In genomic region chr6:41630946-41631345, GRCh38 we compare ENCODE assay signal across 23 cellular contexts. TPM values are rescaled to one million over a fixed set of nuclear protein-coding genes. Genes with fewer than 3 reads are reported as not detected.
"Had no signal": no experiment of that assay in that cellular context is flagged by ENCODE, and none has a peak within 500 bp of the region (broad histone marks: within the 10 kb centered on the region; RNA-seq: fewer than 3 reads in every experiment).

No MANE protein-coding gene starts in this region.

- H3K4me2 ChIP-seq: SK-N-SH had no signal

- H3K27ac ChIP-seq: brain microvascular endothelial cell, cardiac muscle cell, VCaP had no signal

- H3K36me3 ChIP-seq: brain microvascular endothelial cell, cardiac muscle cell had no signal

- H3K4me3 ChIP-seq: cardiac muscle cell had no signal

- ATAC-seq: activated T-cell treated with anti-CD3 and anti-CD28 coated beads, Interleukin-2, amount 50 U/mL, for 4 hours; Right ventricle myocardium inferior had no signal

- H3K27ac Mint-ChIP-seq: activated CD4-positive, alpha-beta memory T cell treated with anti-CD3 and anti-CD28 coated beads for 36 hours; activated CD4-positive, alpha-beta T cell treated with anti-CD3 and anti-CD28 coated beads, Interleukin-2, amount 10 ng/mL, durations not matched to agents 7 days and 5 days; activated naive CD8-positive, alpha-beta T cell had no signal

- H3K4me1 Mint-ChIP-seq: activated CD4-positive, alpha-beta T cell treated with anti-CD3 and anti-CD28 coated beads, Interleukin-2, amount 10 ng/mL, durations not matched to agents 7 days and 5 days had no signal

- DNase-seq: activated CD4-positive, alpha-beta memory T cell treated with anti-CD3 and anti-CD28 coated beads for 36 hours; activated CD4-positive, alpha-beta T cell treated with anti-CD3 and anti-CD28 coated beads, Interleukin-2, amount 10 ng/mL, durations not matched to agents 7 days and 5 days; activated CD4-positive, CD25-positive, alpha-beta regulatory T cell; activated CD8-positive, alpha-beta memory T cell treated with anti-CD3 and anti-CD28 coated beads for 24 hours; activated effector memory CD4-positive, alpha-beta T cell treated with anti-CD3 and anti-CD28 coated beads, Interleukin-2, amount 50 U/mL, for 16 hours; activated naive CD4-positive, alpha-beta T cell treated with Interleukin-2 at 50 U/mL for 16 hours; activated T-cell treated with anti-CD3 and anti-CD28 coated beads, Interleukin-2, amount 50 U/mL, for 4 hours; brain microvascular endothelial cell; Kasumi-1; NCI-H1105 treated with DMSO at 0.1 percent for 48 hours; NCI-H1436 treated with DMSO at 0.1 percent for 48 hours; NCI-H187; NCI-H2081 treated with DMSO at 0.1 percent for 48 hours; NCI-H446; NCI-H82; SK-N-SH; T-helper 1 cell had no signal

- H3K9me3 ChIP-seq: SK-N-SH had no signal

- H3K9ac ChIP-seq: SK-N-SH had no signal

- H3K27me3 ChIP-seq: brain microvascular endothelial cell had no signal

- H3K36me3 Mint-ChIP-seq: activated CD4-positive, alpha-beta memory T cell treated with anti-CD3 and anti-CD28 coated beads for 36 hours; activated naive CD8-positive, alpha-beta T cell had no signal

- H3K4me3 Mint-ChIP-seq: activated CD4-positive, alpha-beta memory T cell treated with anti-CD3 and anti-CD28 coated beads for 36 hours; activated CD4-positive, alpha-beta T cell treated with anti-CD3 and anti-CD28 coated beads, Interleukin-2, amount 10 ng/mL, durations not matched to agents 7 days and 5 days; activated naive CD8-positive, alpha-beta T cell; activated T-cell treated with anti-CD3 and anti-CD28 coated beads, Interleukin-2, amount 50 U/mL, for 4 hours had no signal

- H3K9me3 Mint-ChIP-seq: activated CD4-positive, alpha-beta memory T cell treated with anti-CD3 and anti-CD28 coated beads for 36 hours; activated CD4-positive, alpha-beta T cell treated with anti-CD3 and anti-CD28 coated beads, Interleukin-2, amount 10 ng/mL, durations not matched to agents 7 days and 5 days; activated T-cell treated with anti-CD3 and anti-CD28 coated beads, Interleukin-2, amount 50 U/mL, for 4 hours had no signal

RNA-seq across cellular contexts. Expression of gene MDFI, which starts 7.3 kb away (rescaled TPM):
- total RNA-seq: activated CD4-positive, alpha-beta memory T cell treated with anti-CD3 and anti-CD28 coated beads for 36 hours; activated CD4-positive, alpha-beta T cell treated with anti-CD3 and anti-CD28 coated beads, Interleukin-2, amount 10 ng/mL, durations not matched to agents 7 days and 5 days; OCI-LY7; T-helper 2 cell treated with Interferon-gamma antibody and Interleukin-4, amounts not matched to agents 100 ng/mL and 5 ng/mL, for 36 hours had no signal
